14 cellular contexts compared by ENCODE assay signal in the genomic region with DNA sequence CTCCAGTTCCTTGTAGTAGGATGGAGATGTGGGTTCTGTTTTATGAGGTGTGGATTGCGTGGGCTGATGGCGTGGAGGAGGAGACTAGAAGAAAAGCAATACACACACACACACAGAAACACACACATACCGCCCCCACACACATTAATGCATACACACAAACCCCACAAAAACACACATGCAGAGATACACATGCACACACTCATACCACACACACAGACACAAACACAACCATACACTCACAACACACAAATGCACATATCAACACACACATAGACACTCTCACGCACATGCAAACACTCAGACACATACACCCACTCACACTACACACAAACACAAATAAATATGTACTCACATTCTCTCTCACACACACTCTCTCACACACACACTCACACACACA.
DNase-seq lines count a peak whose midpoint lies in the region; ATAC-seq, FAIRE-seq and TF ChIP-seq lines count a peak whose summit lies in the region.
"Had no signal": no experiment of that assay in that cellular context is flagged by ENCODE, and none has a peak within 500 bp of the region (broad histone marks: within the 10 kb centered on the region; RNA-seq: fewer than 3 reads in every experiment).

No MANE protein-coding gene starts in this region.

- TF ChIP-seq POLR2A in H1 (IDR thresholded peaks at IDR 0.05; ENCODE audit: control extremely low read depth in 1 of 2, low read depth in 2 of 2, low read length in 2 of 2): no peak

- no peak overlapping the region for H3K4me3 Mint-ChIP-seq in activated CD8-positive, alpha-beta memory T cell treated with anti-CD3 and anti-CD28 coated beads, Interleukin-2, amount 10 ng/mL, durations not matched to agents 7 days and 5 days
- H3K4me3 Mint-ChIP-seq in type B pancreatic cell: no peak overlapping the region
- no peak overlapping the region for H3K4me3 Mint-ChIP-seq in CD4-positive, alpha-beta T cell
- H3K4me3 Mint-ChIP-seq in activated CD4-positive, alpha-beta memory T cell treated with anti-CD3 and anti-CD28 coated beads for 36 hours: no peak overlapping the region
- H3K4me3 Mint-ChIP-seq: activated naive CD8-positive, alpha-beta T cell treated with anti-CD3 and anti-CD28 coated beads, Interleukin-2, amount 50 U/mL, for 24 hours; activated T-helper 17 cell treated with anti-CD3 and anti-CD28 coated beads, Interleukin-2, amount 50 U/mL, for 72 hours; CD4-positive, CD25-positive, alpha-beta regulatory T cell had no signal

- no peak overlapping the region for H3K4me2 ChIP-seq in H1 (ENCODE audit: insufficient read depth in 1 of 2, low read depth in 2 of 2, low read length in 2 of 2)

- H3K36me3 Mint-ChIP-seq in activated CD8-positive, alpha-beta memory T cell treated with anti-CD3 and anti-CD28 coated beads, Interleukin-2, amount 10 ng/mL, durations not matched to agents 7 days and 5 days: no peaks in the 10 kb centered on the region
- no peaks in the 10 kb centered on the region for H3K36me3 Mint-ChIP-seq in type B pancreatic cell
- no peaks in the 10 kb centered on the region for H3K36me3 Mint-ChIP-seq in CD4-positive, alpha-beta T cell (ENCODE audit: low read depth)
- H3K36me3 Mint-ChIP-seq in activated CD4-positive, alpha-beta memory T cell treated with anti-CD3 and anti-CD28 coated beads for 36 hours: no peaks in the 10 kb centered on the region
- H3K36me3 Mint-ChIP-seq: CD4-positive, CD25-positive, alpha-beta regulatory T cell had no signal

- no peak overlapping the region for H3K27ac ChIP-seq in H1 (ENCODE audit: low read depth, low read length)
- no peak overlapping the region for H3K27ac ChIP-seq in CD4-positive, alpha-beta T cell (ENCODE audit: low read depth, low read length)
- H3K27ac ChIP-seq: parathyroid adenoma had no signal

- TF ChIP-seq CTCF in H1 (IDR thresholded peaks at IDR 0.05; ENCODE audit: control extremely low read depth in 1 of 3, insufficient read depth in 1 of 3, low read depth in 1 of 3, low read length in 3 of 3) (no peak), type B pancreatic cell (conservative IDR thresholded peaks at IDR 0.05) (no peak)
- TF ChIP-seq CTCF in CD4-positive, alpha-beta T cell (IDR thresholded peaks at IDR 0.05): no peak

- H2BK15ac ChIP-seq in H1 (ENCODE audit: low read length): 0 out of 2 replicates have a peak overlapping the region, but pooled peaks have one; percentile 34

- TF ChIP-seq EP300 in H1 (IDR thresholded peaks at IDR 0.05; ENCODE audit: borderline replicate concordance in 1 of 2, low read depth in 2 of 2, low read length in 2 of 2): no peak

- H3K9me3 ChIP-seq in H1 (ENCODE audit: insufficient read depth in 2 of 2, low read depth in 1 of 2, low read length in 1 of 2) (no peaks in the 10 kb centered on the region), mucosa of stomach (ENCODE audit: control insufficient read depth, low read length) (no peaks in the 10 kb centered on the region)
- no peaks in the 10 kb centered on the region for H3K9me3 ChIP-seq in CD4-positive, alpha-beta T cell (ENCODE audit: control insufficient read depth, low read length)

- peaks cover 0 to 2% of the 10 kb centered on the region in 2 experiments for H4K20me1 ChIP-seq in H1 (replicated peaks in 1 of 2; ENCODE audit: control insufficient read depth in 1 of 2, insufficient read depth in 2 of 2, low read length in 2 of 2)

- H3K27ac Mint-ChIP-seq in activated CD8-positive, alpha-beta memory T cell treated with anti-CD3 and anti-CD28 coated beads, Interleukin-2, amount 10 ng/mL, durations not matched to agents 7 days and 5 days: peak overlapping the region; percentile 11
- peak overlapping the region; percentile 96 for H3K27ac Mint-ChIP-seq in type B pancreatic cell
- H3K27ac Mint-ChIP-seq in CD4-positive, alpha-beta T cell: no peak overlapping the region
- no peak overlapping the region for H3K27ac Mint-ChIP-seq in activated CD4-positive, alpha-beta memory T cell treated with anti-CD3 and anti-CD28 coated beads for 36 hours
- H3K27ac Mint-ChIP-seq: activated naive CD8-positive, alpha-beta T cell treated with anti-CD3 and anti-CD28 coated beads, Interleukin-2, amount 50 U/mL, for 24 hours; activated T-helper 17 cell treated with anti-CD3 and anti-CD28 coated beads, Interleukin-2, amount 50 U/mL, for 72 hours had no signal

- H2BK20ac ChIP-seq in H1 (ENCODE audit: low read length): 0 out of 2 replicates have a peak overlapping the region, but pooled peaks have one; percentile 72

- H2BK12ac ChIP-seq in H1 (ENCODE audit: low read depth, low read length): 0 out of 2 replicates have a peak overlapping the region, but pooled peaks have one; percentile 52

- no peak for TF ChIP-seq RAD21 in H1 (IDR thresholded peaks at IDR 0.05 in 1 of 2, conservative IDR thresholded peaks at IDR 0.05 in 1 of 2; ENCODE audit: low read depth in 2 of 2, low read length in 2 of 2)

- POLR2A ChIA-PET in H1 (lab: Charles Lee; ENCODE audit: partially characterized antibody): no interaction called here
- POLR2A ChIA-PET in CD4-positive, alpha-beta T cell (lab: Charles Lee): interaction anchor here (1.8 kb wide), 1 partner anchor 76 kb away, joined by 5 read pairs; no protein-coding TSS in a partner anchor
- POLR2A ChIA-PET in activated CD4-positive, alpha-beta memory T cell treated with anti-CD3 and anti-CD28 coated beads for 36 hours (lab: Charles Lee): no interaction called here

- peaks cover 2% of the 10 kb centered on the region for H3K27me3 Mint-ChIP-seq in activated CD8-positive, alpha-beta memory T cell treated with anti-CD3 and anti-CD28 coated beads, Interleukin-2, amount 10 ng/mL, durations not matched to agents 7 days and 5 days
- H3K27me3 Mint-ChIP-seq in type B pancreatic cell: no peaks in the 10 kb centered on the region
- no peaks in the 10 kb centered on the region for H3K27me3 Mint-ChIP-seq in CD4-positive, alpha-beta T cell
- no peaks in the 10 kb centered on the region for H3K27me3 Mint-ChIP-seq in activated CD4-positive, alpha-beta memory T cell treated with anti-CD3 and anti-CD28 coated beads for 36 hours
- H3K27me3 Mint-ChIP-seq: activated naive CD8-positive, alpha-beta T cell treated with anti-CD3 and anti-CD28 coated beads, Interleukin-2, amount 50 U/mL, for 24 hours; activated T-helper 17 cell treated with anti-CD3 and anti-CD28 coated beads, Interleukin-2, amount 50 U/mL, for 72 hours had no signal

- peak overlapping the region; percentile 69 for H4K91ac ChIP-seq in H1 (replicated peaks; ENCODE audit: insufficient read length, low read length)

- peaks cover 4% of the 10 kb centered on the region; the same call in 1 of the 2 replicates for H3K23me2 ChIP-seq in H1 (ENCODE audit: low read depth, low read length)

- H3K4me1 Mint-ChIP-seq in activated CD8-positive, alpha-beta memory T cell treated with anti-CD3 and anti-CD28 coated beads, Interleukin-2, amount 10 ng/mL, durations not matched to agents 7 days and 5 days: peaks cover 28% of the 10 kb centered on the region
- peaks cover 44% of the 10 kb centered on the region for H3K4me1 Mint-ChIP-seq in type B pancreatic cell (ENCODE audit: unreplicated experiment)
- H3K4me1 Mint-ChIP-seq in CD4-positive, alpha-beta T cell (ENCODE audit: low read depth): peaks cover 41% of the 10 kb centered on the region
- H3K4me1 Mint-ChIP-seq in activated CD4-positive, alpha-beta memory T cell treated with anti-CD3 and anti-CD28 coated beads for 36 hours (ENCODE audit: low read depth): peaks cover 24% of the 10 kb centered on the region
- H3K4me1 Mint-ChIP-seq: activated T-helper 17 cell treated with anti-CD3 and anti-CD28 coated beads, Interleukin-2, amount 50 U/mL, for 72 hours had no signal

- no peak overlapping the region for H3K23ac ChIP-seq in H1 (ENCODE audit: insufficient read length)

- H3K4me3 ChIP-seq in H1 (ENCODE audit: extremely low read depth in 1 of 4, insufficient read depth in 2 of 4, low read depth in 3 of 4, low read length in 4 of 4) (no peak overlapping the region), mucosa of stomach (ENCODE audit: low read length) (no peak overlapping the region)

- 0 out of 2 replicates have a peak overlapping the region, but pooled peaks have one; percentile 79 for H2AK5ac ChIP-seq in H1 (ENCODE audit: low read depth, low read length)

- no peaks in the 10 kb centered on the region for H3K79me1 ChIP-seq in H1 (ENCODE audit: low read depth, low read length)

- ATAC-seq in activated CD8-positive, alpha-beta memory T cell treated with anti-CD3 and anti-CD28 coated beads, Interleukin-2, amount 10 ng/mL, durations not matched to agents 7 days and 5 days: no peak
- ATAC-seq in CD4-positive, alpha-beta T cell (ENCODE audit: poor library complexity): no peak
- ATAC-seq: activated naive CD8-positive, alpha-beta T cell treated with anti-CD3 and anti-CD28 coated beads, Interleukin-2, amount 50 U/mL, for 24 hours; activated T-helper 17 cell treated with anti-CD3 and anti-CD28 coated beads, Interleukin-2, amount 50 U/mL, for 72 hours had no signal

- peaks cover 0 to 5% (median 4%) of the 10 kb centered on the region in 4 experiments; a peak in 5 of 7 replicates for H3K4me1 ChIP-seq in H1 (replicated peaks in 1 of 4; ENCODE audit: control insufficient read depth in 3 of 4, insufficient read depth in 4 of 4, low read length in 3 of 4)
- peaks cover 49% of the 10 kb centered on the region for H3K4me1 ChIP-seq in mucosa of stomach (ENCODE audit: control insufficient read depth, insufficient read depth, low read length)

- H3K56ac ChIP-seq in H1 (replicated peaks; ENCODE audit: insufficient read length, low read depth, low read length): no peak overlapping the region

- H3K14ac ChIP-seq in H1 (ENCODE audit: insufficient read length): no peak overlapping the region

- 79% methylated on average over 4 of the region's 4 CpGs; no CpG with 5 or more reads in 1 of the 2 experiments for WGBS in H1 (ENCODE audit: extremely low coverage in 1 of 2, insufficient coverage in 1 of 2, insufficient read length in 1 of 2, insufficient replicate concordance in 2 of 2, low coverage in 1 of 2, low lambda C conversion rate in 2 of 2, missing lambda C conversion rate in 1 of 2), 2 experiments

- CTCF ChIA-PET in activated CD8-positive, alpha-beta memory T cell treated with anti-CD3 and anti-CD28 coated beads, Interleukin-2, amount 10 ng/mL, durations not matched to agents 7 days and 5 days (lab: Charles Lee): interaction anchor here (1.9 to 3.2 kb wide), 2 partner anchors 9 to 81 kb away, joined by 6 to 41 read pairs; no protein-coding TSS in a partner anchor
- CTCF ChIA-PET in H1 (lab: Charles Lee; ENCODE audit: partially characterized antibody): interaction anchor here (1.2 to 7.1 kb wide), 4 partner anchors 11 to 186 kb away, joined by 3 to 97 read pairs (median 12); no protein-coding TSS in a partner anchor
- CTCF ChIA-PET in CD4-positive, alpha-beta T cell (lab: Charles Lee): interaction anchor here (0.5 kb wide), 1 partner anchor 519 kb away, joined by 3 read pairs; no protein-coding TSS in a partner anchor
- CTCF ChIA-PET in activated CD4-positive, alpha-beta memory T cell treated with anti-CD3 and anti-CD28 coated beads for 36 hours (lab: Charles Lee): interaction anchor here (2.5 to 5.0 kb wide), 4 partner anchors 78 to 189 kb away, joined by 12 to 64 read pairs (median 18); no protein-coding TSS in a partner anchor

- H4K5ac ChIP-seq in H1 (ENCODE audit: insufficient read length, low read depth, low read length): no peak overlapping the region

- no peak overlapping the region for H3K18ac ChIP-seq in H1 (ENCODE audit: extremely low read depth, low read length)

- H3K9me3 Mint-ChIP-seq in activated CD8-positive, alpha-beta memory T cell treated with anti-CD3 and anti-CD28 coated beads, Interleukin-2, amount 10 ng/mL, durations not matched to agents 7 days and 5 days (ENCODE audit: low read depth): no peaks in the 10 kb centered on the region
- no peaks in the 10 kb centered on the region for H3K9me3 Mint-ChIP-seq in type B pancreatic cell
- no peaks in the 10 kb centered on the region for H3K9me3 Mint-ChIP-seq in CD4-positive, alpha-beta T cell
- no peaks in the 10 kb centered on the region for H3K9me3 Mint-ChIP-seq in activated CD4-positive, alpha-beta memory T cell treated with anti-CD3 and anti-CD28 coated beads for 36 hours
- H3K9me3 Mint-ChIP-seq: activated naive CD8-positive, alpha-beta T cell treated with anti-CD3 and anti-CD28 coated beads, Interleukin-2, amount 50 U/mL, for 24 hours; activated T-helper 17 cell treated with anti-CD3 and anti-CD28 coated beads, Interleukin-2, amount 50 U/mL, for 72 hours had no signal

- H2AFZ ChIP-seq in H1 (ENCODE audit: low read length): no peak overlapping the region
- H2AFZ ChIP-seq: parathyroid adenoma had no signal

- no peak for DNase-seq in activated CD8-positive, alpha-beta memory T cell treated with anti-CD3 and anti-CD28 coated beads, Interleukin-2, amount 10 ng/mL, durations not matched to agents 7 days and 5 days
- DNase-seq in activated CD8-positive, alpha-beta memory T cell treated with anti-CD3 and anti-CD28 coated beads, Interleukin-2, amount 50 U/mL, for 48 hours: no peak
- DNase-seq in H1 (ENCODE audit: low read depth in 1 of 2, low spot score in 2 of 2): no peak
- DNase-seq in type B pancreatic cell (ENCODE audit: extremely low spot score, unreplicated experiment): no peak
- DNase-seq in CD4-positive, alpha-beta T cell: no peak
- DNase-seq in cortex of kidney (lab: John Stamatoyannopoulos, UW): no peak
- DNase-seq in activated CD4-positive, alpha-beta memory T cell treated with anti-CD3 and anti-CD28 coated beads for 36 hours: no peak
- DNase-seq: activated naive CD8-positive, alpha-beta T cell treated with anti-CD3 and anti-CD28 coated beads, Interleukin-2, amount 50 U/mL, for 24 hours; CD4-positive, CD25-positive, alpha-beta regulatory T cell; effector memory CD4-positive, alpha-beta T cell; NCI-H1930 had no signal

- intact Hi-C loops in CD4-positive, alpha-beta T cell (cut with DNase I, micrococcal nuclease): no loop called here
- intact Hi-C loops in activated CD4-positive, alpha-beta memory T cell treated with anti-CD3 and anti-CD28 coated beads for 36 hours (cut with micrococcal nuclease): no loop called here

- peaks cover 0 to 7% (median 3%) of the 10 kb centered on the region in 4 experiments; a peak in 3 of 7 replicates for H3K27me3 ChIP-seq in H1 (replicated peaks in 1 of 4; ENCODE audit: control insufficient read depth in 3 of 4, extremely low read depth in 1 of 4, insufficient read depth in 3 of 4, low read length in 3 of 4)
- H3K27me3 ChIP-seq in mucosa of stomach (ENCODE audit: control insufficient read depth, insufficient read depth, low read length): no peaks in the 10 kb centered on the region
- no peaks in the 10 kb centered on the region for H3K27me3 ChIP-seq in CD4-positive, alpha-beta T cell (ENCODE audit: control insufficient read depth, insufficient read depth, low read length)

- no peak overlapping the region for H2BK5ac ChIP-seq in H1 (ENCODE audit: low read depth, low read length)

- H3K9ac ChIP-seq in H1 (replicated peaks in 1 of 4; ENCODE audit: extremely low read depth in 1 of 4, low read depth in 3 of 4, low read length in 3 of 4) (no peak overlapping the region; a peak in 1 of 7 replicates), mucosa of stomach (ENCODE audit: low read length) (peak overlapping the region; percentile 36)
- H3K9ac ChIP-seq: parathyroid adenoma had no signal

- no peak overlapping the region for H2BK120ac ChIP-seq in H1 (replicated peaks; ENCODE audit: low read depth, low read length)

- no peak overlapping the region for H4K8ac ChIP-seq in H1 (ENCODE audit: extremely low read depth, insufficient read depth, low read length)

- no peaks in the 10 kb centered on the region for H3K36me3 ChIP-seq in H1 (ENCODE audit: control insufficient read depth in 2 of 4, insufficient read depth in 4 of 4, low read length in 3 of 4)
- no peaks in the 10 kb centered on the region for H3K36me3 ChIP-seq in mucosa of stomach (ENCODE audit: control insufficient read depth, insufficient read depth, low read length)

- H3K79me2 ChIP-seq in H1 (ENCODE audit: control insufficient read depth in 1 of 2, insufficient read depth in 2 of 2, low read length in 2 of 2): no peaks in the 10 kb centered on the region
- H3K79me2 ChIP-seq: parathyroid adenoma had no signal

- FAIRE-seq in H1 (lab: Jason Lieb, UNC): no peak

- H3K4ac ChIP-seq in H1 (replicated peaks; ENCODE audit: insufficient read length, low read depth, low read length): no peak overlapping the region

Comparison
In these comparisons a context has a peak if more than half of its experiments do, and no peak if none do; other contexts are left out.
1. H3K27ac Mint-ChIP-seq: peak in activated CD8-positive, alpha-beta memory T cell treated with anti-CD3 and anti-CD28 coated beads, Interleukin-2, amount 10 ng/mL, durations not matched to agents 7 days and 5 days (single experiment) and type B pancreatic cell (single experiment); none in CD4-positive, alpha-beta T cell (single experiment) and activated CD4-positive, alpha-beta memory T cell treated with anti-CD3 and anti-CD28 coated beads for 36 hours (single experiment).